In the genomic region with DNA sequence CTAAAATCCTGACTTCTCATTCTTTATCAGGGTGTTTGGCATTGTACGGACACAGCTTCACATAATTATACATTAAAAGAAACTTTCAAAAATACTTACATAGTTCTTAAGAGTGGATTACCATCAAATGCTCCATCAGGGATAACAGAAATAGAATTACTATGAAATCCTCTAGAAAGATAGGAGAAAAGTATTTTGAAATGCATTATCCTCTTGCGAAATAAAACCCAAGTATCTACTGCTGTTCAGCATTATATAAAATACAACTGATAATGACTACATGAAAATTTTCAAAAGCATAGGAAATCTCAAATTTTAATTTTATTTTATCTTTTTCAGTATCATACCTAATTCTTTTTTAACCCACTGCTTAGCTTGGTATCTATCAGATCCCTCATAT, we compare ENCODE assay signal across 25 cellular contexts.
"Had no signal": no experiment of that assay in that cellular context is flagged by ENCODE, and none has a peak within 500 bp of the region (broad histone marks: within the 10 kb centered on the region; RNA-seq: fewer than 3 reads in every experiment).

No MANE protein-coding gene starts in this region.

- H3K4me1 ChIP-seq: spleen, upper lobe of right lung, vagina had no signal

- ATAC-seq: foreskin keratinocyte; left cardiac atrium; right cardiac atrium; stimulated activated memory B cell treated with anti-CD40 and anti-IgM and Interleukin-4, amounts not matched to agents 10 μg/mL and 1 μg/mL and 100 μg/mL, for 72 hours; upper lobe of right lung had no signal

- H3K4me1 Mint-ChIP-seq: endodermal cell; immature natural killer cell; naive B cell; stimulated activated memory B cell treated with anti-CD40 and anti-IgM and Interleukin-4, amounts not matched to agents 10 μg/mL and 1 μg/mL and 100 μg/mL, for 72 hours had no signal

- H3K27me3 Mint-ChIP-seq: naive B cell; progenitor cell of endocrine pancreas; stimulated activated memory B cell treated with anti-CD40 and anti-IgM and Interleukin-4, amounts not matched to agents 10 μg/mL and 1 μg/mL and 100 μg/mL, for 72 hours had no signal

- H3K36me3 Mint-ChIP-seq: immature natural killer cell had no signal

- H3K4me3 ChIP-seq: coronary artery, left ventricle myocardium inferior, lung, ovary, spleen, tibial artery, upper lobe of right lung, vagina had no signal

- DNase-seq: effector CD4-positive, alpha-beta T cell; endodermal cell; erythroblast; foreskin keratinocyte; immature natural killer cell; kidney; left cardiac atrium; left ventricle myocardium inferior; mesenchymal stem cell; midbrain; naive B cell; ovary; right cardiac atrium; spleen; stimulated activated CD4-positive, alpha-beta T cell treated with anti-CD3 and anti-CD28 coated beads, Interleukin-15, amount 100 ng/mL, for 24 hours; stimulated activated CD4-positive, alpha-beta T cell treated with anti-CD3 and anti-CD28 coated beads, Interleukin-1b, Interleukin-23, amount 100 ng/mL, for 48 hours; stimulated activated CD4-positive, alpha-beta T cell treated with anti-CD3 and anti-CD28 coated beads, Interleukin-4, amount 100 ng/mL, for 24 hours; tibial artery; upper lobe of right lung had no signal

- H3K9me3 Mint-ChIP-seq: endodermal cell; immature natural killer cell; naive B cell; stimulated activated memory B cell treated with anti-CD40 and anti-IgM and Interleukin-4, amounts not matched to agents 10 μg/mL and 1 μg/mL and 100 μg/mL, for 72 hours; stimulated activated naive CD8-positive, alpha-beta T cell treated with anti-CD3 and anti-CD28 coated beads, Interleukin-15, Interleukin-2, amounts not matched to agents 100 ng/mL and 50 ng/mL, for 24 hours had no signal

- H3K27ac ChIP-seq: coronary artery, foreskin keratinocyte, left ventricle myocardium inferior, ovary, spleen, tibial artery, upper lobe of right lung, vagina had no signal

- H3K27ac Mint-ChIP-seq: endodermal cell; immature natural killer cell; naive B cell; stimulated activated memory B cell treated with anti-CD40 and anti-IgM and Interleukin-4, amounts not matched to agents 10 μg/mL and 1 μg/mL and 100 μg/mL, for 72 hours; stimulated activated naive CD8-positive, alpha-beta T cell treated with anti-CD3 and anti-CD28 coated beads, Interleukin-15, Interleukin-2, amounts not matched to agents 100 ng/mL and 50 ng/mL, for 24 hours had no signal

- H3K36me3 ChIP-seq: ovary, upper lobe of right lung had no signal

- H3K27me3 ChIP-seq: foreskin keratinocyte, ovary, spleen, tibial artery, upper lobe of right lung, vagina had no signal

- H3K4me3 Mint-ChIP-seq: endodermal cell; immature natural killer cell; naive B cell; stimulated activated memory B cell treated with anti-CD40 and anti-IgM and Interleukin-4, amounts not matched to agents 10 μg/mL and 1 μg/mL and 100 μg/mL, for 72 hours; stimulated activated naive CD8-positive, alpha-beta T cell treated with anti-CD3 and anti-CD28 coated beads, Interleukin-15, Interleukin-2, amounts not matched to agents 100 ng/mL and 50 ng/mL, for 24 hours had no signal

- H3K9me3 ChIP-seq: left ventricle myocardium inferior, ovary, spleen, tibial artery, upper lobe of right lung, vagina had no signal
